In the genomic region with DNA sequence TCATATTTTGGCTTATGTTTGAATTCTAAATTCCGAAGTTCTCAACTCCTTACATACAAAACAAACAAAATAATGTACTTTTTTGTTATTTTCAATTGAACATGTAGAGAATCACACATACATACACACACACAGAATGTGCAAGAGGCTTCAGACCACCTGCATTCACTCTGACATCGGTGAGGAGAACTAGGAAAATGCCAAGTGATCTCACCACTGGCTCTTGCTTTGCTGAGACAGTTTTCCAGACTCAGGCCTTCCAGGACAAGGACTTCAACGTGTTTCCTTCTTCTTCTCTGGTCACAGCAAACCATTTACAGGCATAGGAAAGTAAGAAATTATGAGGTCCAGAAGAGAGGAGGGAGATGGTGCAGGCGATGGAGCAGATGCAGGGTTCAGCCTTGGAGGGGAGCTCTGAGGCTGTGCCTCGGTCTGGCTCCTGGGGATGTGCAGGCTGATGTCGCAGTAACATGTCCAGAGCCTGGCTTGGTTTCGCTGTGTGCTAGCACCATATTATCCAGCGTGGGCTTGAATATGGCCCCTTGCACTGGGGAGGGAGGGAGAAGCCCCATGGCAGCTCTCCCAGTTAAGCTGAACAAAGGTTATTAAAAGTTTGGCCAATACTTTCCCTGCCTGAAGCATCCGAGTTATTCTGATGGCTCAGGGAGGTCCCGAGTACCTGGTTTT, we compare ENCODE assay signal across 24 cellular contexts.
DNase-seq lines count a peak whose midpoint lies in the region; ATAC-seq and TF ChIP-seq lines count a peak whose summit lies in the region.
"Had no signal": no experiment of that assay in that cellular context is flagged by ENCODE, and none has a peak within 500 bp of the region (broad histone marks: within the 10 kb centered on the region; RNA-seq: fewer than 3 reads in every experiment).

No MANE protein-coding gene starts in this region.

- H4K12ac ChIP-seq in trophoblast cell (ENCODE audit: low read depth, low read length), result no peak overlapping the region

- no peak overlapping the region for H3K23ac ChIP-seq in trophoblast cell (ENCODE audit: low read length)

- H3K36me3 ChIP-seq in WERI-Rb-1 (no peaks in the 10 kb centered on the region), cardiac muscle cell (no peaks in the 10 kb centered on the region), stomach smooth muscle (ENCODE audit: control insufficient read depth in 2 of 2, insufficient read depth in 2 of 2, low read length in 2 of 2) (no peaks in the 10 kb centered on the region), trophoblast cell (ENCODE audit: control insufficient read depth in 1 of 2, insufficient read depth in 2 of 2, low read length in 2 of 2) (no peaks in the 10 kb centered on the region)
- H3K36me3 ChIP-seq: thoracic aorta had no signal

- no peak overlapping the region for H2BK12ac ChIP-seq in trophoblast cell (ENCODE audit: low read length)

- H3K9me3 ChIP-seq in WERI-Rb-1 (ENCODE audit: severe bottlenecking), result no peaks in the 10 kb centered on the region
- H3K9me3 ChIP-seq in cardiac muscle cell (ENCODE audit: low read depth), result no peaks in the 10 kb centered on the region
- H3K9me3 ChIP-seq in stomach smooth muscle (ENCODE audit: control insufficient read depth in 2 of 2, low read length in 2 of 2), result no peaks in the 10 kb centered on the region
- H3K9me3 ChIP-seq in trophoblast cell (ENCODE audit: insufficient read depth, low read depth, low read length), result peaks cover 3% of the 10 kb centered on the region
- H3K9me3 ChIP-seq: body of pancreas, thoracic aorta had no signal

- no peak overlapping the region for H3K4me3 ChIP-seq in WERI-Rb-1 (ENCODE audit: low read depth, low read length)
- no peak overlapping the region for H3K4me3 ChIP-seq in cardiac muscle cell
- H3K4me3 ChIP-seq in stomach smooth muscle (ENCODE audit: low read length in 2 of 2), result peak overlapping the region in 1 of 2 donors; percentile 13
- no peak overlapping the region for H3K4me3 ChIP-seq in trophoblast cell (ENCODE audit: low read depth, low read length)
- H3K4me3 ChIP-seq: body of pancreas, coronary artery, thoracic aorta had no signal

- H3K9ac ChIP-seq in stomach smooth muscle (ENCODE audit: low read length in 2 of 2) (peak overlapping the region; percentile 5 to 31), trophoblast cell (ENCODE audit: low read length) (no peak overlapping the region)

- no CpG with 5 or more reads among the region's 10 CpGs for WGBS in trophoblast cell (ENCODE audit: extremely low coverage, insufficient coverage, insufficient read length)

- H4K8ac ChIP-seq in trophoblast cell (ENCODE audit: low read depth, low read length), result no peak overlapping the region

- no peak overlapping the region for H2AFZ ChIP-seq in trophoblast cell (ENCODE audit: insufficient read depth, low read length, poor library complexity)

- TF ChIP-seq CTCF in WERI-Rb-1 (IDR thresholded peaks at IDR 0.05; ENCODE audit: low read depth, low read length), result peak; percentile 38
- TF ChIP-seq CTCF in cardiac muscle cell (IDR thresholded peaks at IDR 0.05; ENCODE audit: low read depth, low read length), result peak; percentile 5

- H3K27ac ChIP-seq in WERI-Rb-1 (no peak overlapping the region), cardiac muscle cell (no peak overlapping the region), stomach smooth muscle (ENCODE audit: low read length) (peak overlapping the region; percentile 41), trophoblast cell (ENCODE audit: low read depth, low read length) (no peak overlapping the region)
- H3K27ac ChIP-seq: body of pancreas, thoracic aorta had no signal

- H3K4me2 ChIP-seq in trophoblast cell (ENCODE audit: low read length), result no peak overlapping the region

- H3K14ac ChIP-seq in trophoblast cell (ENCODE audit: low read length), result no peak overlapping the region

- H2BK5ac ChIP-seq in trophoblast cell (ENCODE audit: low read depth, low read length, poor library complexity), result no peak overlapping the region

- no peaks in the 10 kb centered on the region for H3K27me3 ChIP-seq in WERI-Rb-1 (ENCODE audit: insufficient read depth, low read depth, severe bottlenecking)
- H3K27me3 ChIP-seq in cardiac muscle cell, result no peaks in the 10 kb centered on the region
- no peaks in the 10 kb centered on the region for H3K27me3 ChIP-seq in stomach smooth muscle (ENCODE audit: control insufficient read depth in 1 of 2, insufficient read depth in 2 of 2, low read length in 2 of 2)
- H3K27me3 ChIP-seq in trophoblast cell (ENCODE audit: insufficient read depth, low read length), result no peaks in the 10 kb centered on the region
- H3K27me3 ChIP-seq: body of pancreas had no signal

- H3K79me1 ChIP-seq in trophoblast cell (ENCODE audit: low read length), result no peaks in the 10 kb centered on the region

- no peak overlapping the region for H3K18ac ChIP-seq in trophoblast cell (ENCODE audit: low read length)

- H4K91ac ChIP-seq in trophoblast cell (ENCODE audit: low read depth, low read length), result no peak overlapping the region

- no peak overlapping the region for H2AK5ac ChIP-seq in trophoblast cell (ENCODE audit: low read length)

- H3K79me2 ChIP-seq in trophoblast cell (ENCODE audit: control insufficient read depth, insufficient read depth, low read length, poor library complexity), result no peaks in the 10 kb centered on the region

- ATAC-seq in HG03095 (IDR thresholded peaks at IDR 0.05; ENCODE audit: unreplicated experiment) (no peak), HG02678 (IDR thresholded peaks at IDR 0.05; ENCODE audit: unreplicated experiment) (no peak)
- ATAC-seq: body of pancreas, PC-3, T-helper 17 cell had no signal

- no peak overlapping the region for H3K4ac ChIP-seq in trophoblast cell (ENCODE audit: low read depth, low read length)

- H2BK120ac ChIP-seq in trophoblast cell (ENCODE audit: insufficient read depth, low read length, poor library complexity), result no peak overlapping the region

- no peak for DNase-seq in WERI-Rb-1
- DNase-seq in cardiac muscle cell (ENCODE audit: low read depth in 1 of 2, low spot score in 1 of 2), result peak in 1 of 2 donors; percentile 15
- peak; percentile 61 for DNase-seq in medulla oblongata (ENCODE audit: extremely low spot score)
- DNase-seq in activated CD4-positive, alpha-beta T cell treated with anti-CD3 and anti-CD28 coated beads for 4 hours, result no peak
- DNase-seq in trophoblast cell, result no peak
- DNase-seq: activated CD4-positive, alpha-beta T cell treated with anti-CD3 and anti-CD28 coated beads, Interleukin-2, amount 50 U/mL, for 4 hours; activated CD8-positive, alpha-beta memory T cell treated with anti-CD3 and anti-CD28 coated beads, Interleukin-2, amount 50 U/mL, for 48 hours; activated naive CD8-positive, alpha-beta T cell treated with anti-CD3 and anti-CD28 coated beads, Interleukin-2, amount 10 ng/mL, durations not matched to agents 7 days and 5 days; body of pancreas; CD8-positive, alpha-beta memory T cell; DMS53; GOT3; islet precursor cell; Kasumi-1; NCI-H1048; NCI-H187 treated with DMSO at 0.1 percent for 48 hours; NCI-H226; PC-3; T-helper 17 cell had no signal

- H3K4me1 ChIP-seq in cardiac muscle cell (ENCODE audit: low read depth) (no peaks in the 10 kb centered on the region), stomach smooth muscle (ENCODE audit: control insufficient read depth, insufficient read depth, low read length) (peaks cover 19% of the 10 kb centered on the region), trophoblast cell (ENCODE audit: control insufficient read depth in 1 of 2, insufficient read depth in 2 of 2, low read length in 2 of 2) (no peaks in the 10 kb centered on the region)
- H3K4me1 ChIP-seq: body of pancreas had no signal
